17 cellular contexts compared by ENCODE assay signal in genomic region chr9:130946778-130947617, GRCh38. TPM values are rescaled to one million over a fixed set of nuclear protein-coding genes. Genes with fewer than 3 reads are reported as not detected.
A peak's percentile ranks its signal among the peaks of the same experiment; 100 is the strongest.
DNase-seq lines count a peak whose midpoint lies in the region; ATAC-seq and TF ChIP-seq lines count a peak whose summit lies in the region.
"Had no signal": no experiment of that assay in that cellular context is flagged by ENCODE, and none has a peak within 500 bp of the region (broad histone marks: within the 10 kb centered on the region; RNA-seq: fewer than 3 reads in every experiment).

No MANE protein-coding gene starts in this region.

- peak overlapping the region; percentile 27; the same call in 1 of the 2 replicates for H3K4me3 ChIP-seq in PC-9
- no peak overlapping the region for H3K4me3 ChIP-seq in fibroblast of lung (replicated peaks in 1 of 4; ENCODE audit: control extremely low read depth in 1 of 4, insufficient read depth in 1 of 4, low read depth in 3 of 4, low read length in 4 of 4)
- no peak overlapping the region for H3K4me3 ChIP-seq in skeletal muscle satellite cell (ENCODE audit: low read length)
- H3K4me3 ChIP-seq: SJCRH30, vagina had no signal

- ATAC-seq in HG03159 (IDR thresholded peaks at IDR 0.05; ENCODE audit: unreplicated experiment) = no peak
- ATAC-seq: stimulated activated naive B cell treated with anti-CD40 and anti-IgM and Interleukin-4, amounts not matched to agents 10 μg/mL and 1 μg/mL and 100 μg/mL, for 72 hours had no signal

- H3K9ac ChIP-seq in fibroblast of lung (ENCODE audit: insufficient read depth, low read length) = no peak overlapping the region
- no peak overlapping the region for H3K9ac ChIP-seq in skeletal muscle satellite cell (ENCODE audit: low read depth, low read length)

- H3F3A ChIP-seq in PC-9 (ENCODE audit: insufficient read depth, low read depth) = no peaks in the 10 kb centered on the region

- DNase-seq in NCI-H510A treated with DMSO at 0.1 percent for 48 hours (lab: John Stamatoyannopoulos, UW) = peak; percentile 28
- no peak for DNase-seq in NCI-H510A (lab: John Stamatoyannopoulos, UW)
- peak; percentile 66 to 67 for DNase-seq in PC-9
- peak; percentile 40 to 54 for DNase-seq in fibroblast of lung (ENCODE audit: low read depth in 2 of 2)
- DNase-seq in MV-4-11 (lab: John Stamatoyannopoulos, UW) = no peak
- no peak for DNase-seq in NCI-H524 treated with DMSO at 0.1 percent for 48 hours (lab: John Stamatoyannopoulos, UW)
- DNase-seq: activated naive CD4-positive, alpha-beta T cell; NCI-H446 treated with DMSO at 0.1 percent for 48 hours; stimulated activated CD4-positive, alpha-beta T cell treated with anti-CD3 and anti-CD28 coated beads, Interleukin-4, amount 100 ng/mL, for 1 hour; stimulated activated naive B cell treated with anti-CD40 and anti-IgM and Interleukin-4, amounts not matched to agents 10 μg/mL and 1 μg/mL and 100 μg/mL, for 72 hours had no signal

- CTCF ChIA-PET in PC-9 (lab: Charles Lee) = interaction anchor here (0.7 to 0.8 kb wide), 2 partner anchors 10 to 16 kb away, joined by 3 to 11 read pairs; no protein-coding TSS in a partner anchor

- POLR2A ChIA-PET in PC-9 (lab: Charles Lee; ENCODE audit: unreplicated experiment) = interaction anchor here (0.5 to 0.7 kb wide), 2 partner anchors 29 to 252 kb away, joined by 5 read pairs; no protein-coding TSS in a partner anchor

- H3K9me2 ChIP-seq in PC-9 (ENCODE audit: insufficient read depth) = no peaks in the 10 kb centered on the region

- H3K79me2 ChIP-seq in PC-9 (ENCODE audit: low read depth) = no peaks in the 10 kb centered on the region
- no peaks in the 10 kb centered on the region for H3K79me2 ChIP-seq in fibroblast of lung (ENCODE audit: control insufficient read depth, insufficient read depth, low read length)

- no peaks in the 10 kb centered on the region; the same call in 1 of the 2 replicates for H3K9me3 ChIP-seq in PC-9 (ENCODE audit: insufficient read depth, low read depth)
- no peaks in the 10 kb centered on the region for H3K9me3 ChIP-seq in fibroblast of lung (ENCODE audit: control insufficient read depth, insufficient read depth, low read depth, low read length)
- no peaks in the 10 kb centered on the region for H3K9me3 ChIP-seq in skeletal muscle satellite cell (replicated peaks; ENCODE audit: low read length)

- intact Hi-C loops in PC-9 (cut with micrococcal nuclease; ENCODE audit: unreplicated experiment) = loop anchor here (1.0 kb wide), 1 partner anchor 15 kb away; no protein-coding TSS in a partner anchor

- H3K4me2 ChIP-seq in PC-9 (peak overlapping the region; percentile 61), fibroblast of lung (ENCODE audit: extremely low read depth, insufficient read depth, low read length) (no peak overlapping the region), skeletal muscle satellite cell (ENCODE audit: low read length) (peak overlapping the region; percentile 10)

- H3K27me3 ChIP-seq in PC-9 (ENCODE audit: insufficient read depth, low read depth) = peaks cover 8% of the 10 kb centered on the region; the same call in 1 of the 2 replicates
- peaks cover 20% of the 10 kb centered on the region for H3K27me3 ChIP-seq in fibroblast of lung (ENCODE audit: control insufficient read depth, insufficient read depth, low read length)
- peaks cover 56% of the 10 kb centered on the region for H3K27me3 ChIP-seq in skeletal muscle satellite cell (ENCODE audit: control insufficient read depth, insufficient read depth, low read length)
- H3K27me3 ChIP-seq: SJCRH30, vagina had no signal

- no peak for TF ChIP-seq CTCF in PC-9 (conservative IDR thresholded peaks at IDR 0.05)
- no peak for TF ChIP-seq CTCF in fibroblast of lung (conservative IDR thresholded peaks at IDR 0.05 in 1 of 2, IDR thresholded peaks at IDR 0.05 in 1 of 2; ENCODE audit: low read depth in 1 of 2, low read length in 2 of 2)

- H2AFZ ChIP-seq in PC-9 (no peak overlapping the region), fibroblast of lung (ENCODE audit: low read length) (no peak overlapping the region)

- H3K36me3 ChIP-seq in PC-9 (ENCODE audit: low read depth) (no peaks in the 10 kb centered on the region), fibroblast of lung (ENCODE audit: control insufficient read depth, insufficient read depth, low read length) (no peaks in the 10 kb centered on the region), skeletal muscle satellite cell (ENCODE audit: insufficient read depth, low read length) (no peaks in the 10 kb centered on the region)
- H3K36me3 ChIP-seq: SJCRH30, vagina had no signal

- no TSS peak for BruUV-seq in PC-9 (replicated peaks; lab: Mats Ljungman, UMichigan)

- H4K20me1 ChIP-seq in PC-9 (ENCODE audit: insufficient read depth) (no peaks in the 10 kb centered on the region), fibroblast of lung (ENCODE audit: control insufficient read depth, extremely low read depth, insufficient read depth, low read length) (no peaks in the 10 kb centered on the region)

- H3K27ac ChIP-seq in PC-9 (no peak overlapping the region), fibroblast of lung (ENCODE audit: insufficient read depth, low read length) (no peak overlapping the region)
- H3K27ac ChIP-seq: SJCRH30, vagina had no signal

- peaks cover 16% of the 10 kb centered on the region for H3K4me1 ChIP-seq in PC-9 (replicated peaks; ENCODE audit: insufficient read depth)
- peaks cover 3% of the 10 kb centered on the region for H3K4me1 ChIP-seq in fibroblast of lung (ENCODE audit: control insufficient read depth, extremely low read depth, insufficient read depth, low read length)
- H3K4me1 ChIP-seq in skeletal muscle satellite cell (ENCODE audit: control insufficient read depth, insufficient read depth, low read length) = peaks cover 12% of the 10 kb centered on the region
- H3K4me1 ChIP-seq: vagina had no signal

RNA-seq across cellular contexts. Expression of gene FIBCD1, which starts 8.0 kb away (rescaled TPM):
- total RNA-seq in PC-9 (2021) = 2.7 and 4.1 TPM in 2 replicates
- total RNA-seq in fibroblast of lung = 7.3 and 9.8 TPM in 2 replicates
- 7.2 and 28.0 TPM in 2 replicates for polyA plus RNA-seq in fibroblast of lung
- 24.8 and 66.0 TPM in 2 replicates for polyA plus RNA-seq in fibroblast of lung (2012)
- 5.4 and 39.7 TPM in 2 replicates for polyA minus RNA-seq in fibroblast of lung (ENCODE audit: low replicate concordance)
- total RNA-seq in skeletal muscle satellite cell (2012; rRNA removed) = 0.22 and 1.3 TPM in 2 replicates
- total RNA-seq: activated CD8-positive, alpha-beta memory T cell treated with anti-CD3 and anti-CD28 coated beads for 36 hours; vagina had no signal

RNA-seq across cellular contexts. Expression of gene QRFP, which starts 50.4 kb away (rescaled TPM):
- total RNA-seq in PC-9 (2021) (not detected in 2 replicates), fibroblast of lung (not detected in 2 replicates)
- polyA plus RNA-seq in fibroblast of lung = not detected in 2 replicates
- polyA plus RNA-seq in fibroblast of lung (2012) = 0.17 and 0.40 TPM in 2 replicates
- polyA minus RNA-seq in fibroblast of lung (ENCODE audit: low replicate concordance) = not detected in 2 replicates
- total RNA-seq in skeletal muscle satellite cell (2012; rRNA removed) = not detected in 2 replicates
- total RNA-seq: activated CD8-positive, alpha-beta memory T cell treated with anti-CD3 and anti-CD28 coated beads for 36 hours; epithelial cell of proximal tubule; mucosa of gallbladder; SJCRH30; vagina had no signal

Comparison
In these comparisons a context has a peak if more than half of its experiments do, and no peak if none do; other contexts are left out.
1. DNase-seq: peak in NCI-H510A treated with DMSO at 0.1 percent for 48 hours (single experiment), PC-9 (2 of 2) and fibroblast of lung (2 of 2); none in NCI-H510A (single experiment), MV-4-11 (single experiment) and NCI-H524 treated with DMSO at 0.1 percent for 48 hours (single experiment).